26 cellular contexts compared by ENCODE assay signal in genomic region chr1:1393428-1393827, GRCh38. TPM values are rescaled to one million over a fixed set of nuclear protein-coding genes. Genes with fewer than 3 reads are reported as not detected.
DNase-seq lines count a peak whose midpoint lies in the region; ATAC-seq, FAIRE-seq and TF ChIP-seq lines count a peak whose summit lies in the region.
"Had no signal": no experiment of that assay in that cellular context is flagged by ENCODE, and none has a peak within 500 bp of the region (broad histone marks: within the 10 kb centered on the region; RNA-seq: fewer than 3 reads in every experiment).

No MANE protein-coding gene starts in this region.

- no peak for DNase-seq in activated naive CD8-positive, alpha-beta T cell treated with anti-CD3 and anti-CD28 coated beads, Interleukin-2, amount 50 U/mL, for 24 hours
- no peak for DNase-seq in GM12892 (ENCODE audit: insufficient read length)
- peak; percentile 40 for DNase-seq in kidney
- no peak for DNase-seq in activated CD4-positive, alpha-beta T cell treated with anti-CD3 and anti-CD28 coated beads for 1 hour
- DNase-seq in GM19239 (ENCODE audit: insufficient read length, low spot score) = no peak
- DNase-seq: C1 segment of cervical spinal cord; Caco-2; CD8-positive, alpha-beta T cell; HCEC 1CT; Karpas-422; NCI-H1092; NCI-H1417 treated with DMSO at 0.1 percent for 48 hours; NCI-H1694 treated with DMSO at 0.1 percent for 48 hours; NCI-H2081; NCI-H2227 treated with DMSO at 0.1 percent for 48 hours; NCI-H526 treated with DMSO at 0.1 percent for 48 hours; PC-9; SJCRH30 had no signal

- no peak for ATAC-seq in activated naive CD8-positive, alpha-beta T cell treated with anti-CD3 and anti-CD28 coated beads, Interleukin-2, amount 50 U/mL, for 24 hours
- ATAC-seq: CD8-positive, alpha-beta T cell; Right ventricle myocardium inferior had no signal

- peaks cover 3% of the 10 kb centered on the region for H3K36me3 Mint-ChIP-seq in activated naive CD8-positive, alpha-beta T cell
- H3K36me3 Mint-ChIP-seq in activated naive CD8-positive, alpha-beta T cell treated with anti-CD3 and anti-CD28 coated beads, Interleukin-2, amount 50 U/mL, for 24 hours (ENCODE audit: low read depth) = peaks cover 71% of the 10 kb centered on the region

- no peak for TF ChIP-seq CTCF in kidney (IDR thresholded peaks at IDR 0.05; ENCODE audit: borderline replicate concordance, extremely low read depth, insufficient read depth)

- FAIRE-seq in GM12892 (lab: Jason Lieb, UNC) (no peak), kidney (lab: Jason Lieb, UNC) (no peak), GM19239 (lab: Jason Lieb, UNC) (no peak)
- FAIRE-seq: A204.1, G401.6, H1 had no signal

- H3K9me3 Mint-ChIP-seq in activated naive CD8-positive, alpha-beta T cell (ENCODE audit: low read depth) = no peaks in the 10 kb centered on the region
- H3K9me3 Mint-ChIP-seq in activated naive CD8-positive, alpha-beta T cell treated with anti-CD3 and anti-CD28 coated beads, Interleukin-2, amount 50 U/mL, for 24 hours = no peaks in the 10 kb centered on the region
- H3K9me3 Mint-ChIP-seq: CD8-positive, alpha-beta T cell had no signal

- intact Hi-C loops in kidney (cut with DNase I) = no loop called here

- H3K36me3 ChIP-seq in kidney (ENCODE audit: control insufficient read depth in 1 of 2, insufficient read depth in 2 of 2, low read length in 2 of 2) (peaks cover 49 to 65% of the 10 kb centered on the region in 2 donors), skeletal muscle tissue (ENCODE audit: control insufficient read depth in 3 of 3, insufficient read depth in 3 of 3, low read length in 3 of 3) (peaks cover 72 to 80% (median 74%) of the 10 kb centered on the region in 3 donors)

- H3K9ac ChIP-seq in kidney (ENCODE audit: low read length in 2 of 2) = no peak overlapping the region
- H3K9ac ChIP-seq in skeletal muscle tissue (ENCODE audit: low read depth in 1 of 3, low read length in 3 of 3) = peak overlapping the region in 1 of 3 donors; percentile 19

- peak overlapping the region; percentile 34 for H3K27ac Mint-ChIP-seq in activated naive CD8-positive, alpha-beta T cell
- H3K27ac Mint-ChIP-seq in activated naive CD8-positive, alpha-beta T cell treated with anti-CD3 and anti-CD28 coated beads, Interleukin-2, amount 50 U/mL, for 24 hours = no peak overlapping the region
- H3K27ac Mint-ChIP-seq: CD8-positive, alpha-beta T cell had no signal

- no peaks in the 10 kb centered on the region for H3K27me3 ChIP-seq in skeletal muscle tissue (ENCODE audit: control insufficient read depth in 3 of 3, insufficient read depth in 3 of 3, low read length in 3 of 3)
- H3K27me3 ChIP-seq: SJCRH30 had no signal

- no peak overlapping the region for H3K4me3 Mint-ChIP-seq in activated naive CD8-positive, alpha-beta T cell
- no peak overlapping the region for H3K4me3 Mint-ChIP-seq in activated naive CD8-positive, alpha-beta T cell treated with anti-CD3 and anti-CD28 coated beads, Interleukin-2, amount 50 U/mL, for 24 hours
- H3K4me3 Mint-ChIP-seq: CD8-positive, alpha-beta T cell had no signal

- no peaks in the 10 kb centered on the region for H3K27me3 Mint-ChIP-seq in activated naive CD8-positive, alpha-beta T cell
- H3K27me3 Mint-ChIP-seq in activated naive CD8-positive, alpha-beta T cell treated with anti-CD3 and anti-CD28 coated beads, Interleukin-2, amount 50 U/mL, for 24 hours = no peaks in the 10 kb centered on the region

- peaks cover 7 to 11% of the 10 kb centered on the region in 2 donors for H3K4me1 ChIP-seq in kidney (ENCODE audit: control insufficient read depth in 1 of 2, insufficient read depth in 1 of 2, low read depth in 1 of 2, low read length in 2 of 2)
- H3K4me1 ChIP-seq in skeletal muscle tissue (ENCODE audit: control insufficient read depth in 3 of 3, insufficient read depth in 3 of 3, low read length in 3 of 3) = peaks cover 31 to 37% (median 36%) of the 10 kb centered on the region in 3 donors

- H3K27ac ChIP-seq in kidney (ENCODE audit: low read depth in 2 of 2, low read length in 2 of 2) (no peak overlapping the region), skeletal muscle tissue (ENCODE audit: low read depth, low read length) (peak overlapping the region; percentile 19)
- H3K27ac ChIP-seq: PC-9, SJCRH30 had no signal

- H3K4me1 Mint-ChIP-seq in activated naive CD8-positive, alpha-beta T cell (ENCODE audit: low read depth) = peaks cover 22% of the 10 kb centered on the region
- H3K4me1 Mint-ChIP-seq in activated naive CD8-positive, alpha-beta T cell treated with anti-CD3 and anti-CD28 coated beads, Interleukin-2, amount 50 U/mL, for 24 hours = peaks cover 26% of the 10 kb centered on the region

- H3K4me3 ChIP-seq in kidney (ENCODE audit: low read length in 2 of 2) (no peak overlapping the region), skeletal muscle tissue (ENCODE audit: low read length in 3 of 3) (no peak overlapping the region)
- H3K4me3 ChIP-seq: PC-9, SJCRH30 had no signal

- TF ChIP-seq POLR2A in GM12892 (IDR thresholded peaks at IDR 0.05; ENCODE audit: low read depth, low read length) = peak; percentile 34

- H3K9me3 ChIP-seq in kidney (ENCODE audit: control insufficient read depth in 1 of 2, low read length in 2 of 2) (no peaks in the 10 kb centered on the region), skeletal muscle tissue (ENCODE audit: control insufficient read depth in 3 of 3, low read length in 3 of 3) (no peaks in the 10 kb centered on the region)
- H3K9me3 ChIP-seq: Caco-2, SJCRH30 had no signal

RNA-seq across cellular contexts. Expression of gene CCNL2, which starts 5.7 kb away (rescaled TPM):
- polyA plus RNA-seq in GM12892 (2012; ENCODE audit: missing spikeins) = 60.5 TPM
- 199 TPM for total RNA-seq in kidney
- 72.0 TPM for polyA plus RNA-seq in kidney (ENCODE audit: insufficient read depth, low read depth, low replicate concordance)
- 55.3 TPM for total RNA-seq in skeletal muscle tissue

RNA-seq across cellular contexts. Expression of gene MRPL20, which starts 13.7 kb away (rescaled TPM):
- polyA plus RNA-seq in GM12892 (2012; ENCODE audit: missing spikeins) = 172 TPM
- total RNA-seq in kidney = 103 TPM
- 221 TPM for polyA plus RNA-seq in kidney (ENCODE audit: insufficient read depth, low read depth, low replicate concordance)
- total RNA-seq in skeletal muscle tissue = 75.7 TPM

RNA-seq across cellular contexts. Expression of gene AURKAIP1, which starts 18.4 kb away (rescaled TPM):
- polyA plus RNA-seq in GM12892 (2012; ENCODE audit: missing spikeins) = 56.2 TPM
- total RNA-seq in kidney (111 TPM), skeletal muscle tissue (51.7 TPM)
- 359 TPM for polyA plus RNA-seq in kidney (ENCODE audit: insufficient read depth, low read depth, low replicate concordance)

RNA-seq across cellular contexts. Expression of gene ANKRD65, which starts 27.6 kb away (rescaled TPM):
- 0.47 TPM for polyA plus RNA-seq in GM12892 (2012; ENCODE audit: missing spikeins)
- 5.2 TPM for total RNA-seq in kidney
- polyA plus RNA-seq in kidney (ENCODE audit: insufficient read depth, low read depth, low replicate concordance) = 7.1 TPM
- total RNA-seq in skeletal muscle tissue = 5.7 TPM
- total RNA-seq: CD8-positive, alpha-beta T cell; RPMI7951 had no signal

RNA-seq across cellular contexts. Expression of gene MXRA8, which starts 35.1 kb away (rescaled TPM):
- polyA plus RNA-seq in GM12892 (2012; ENCODE audit: missing spikeins) = 1.5 TPM
- 26.0 TPM for total RNA-seq in kidney
- polyA plus RNA-seq in kidney (ENCODE audit: insufficient read depth, low read depth, low replicate concordance) = 64.7 TPM
- 60.0 TPM for total RNA-seq in skeletal muscle tissue
- total RNA-seq: NCI-H460 had no signal
